In the genomic region with DNA sequence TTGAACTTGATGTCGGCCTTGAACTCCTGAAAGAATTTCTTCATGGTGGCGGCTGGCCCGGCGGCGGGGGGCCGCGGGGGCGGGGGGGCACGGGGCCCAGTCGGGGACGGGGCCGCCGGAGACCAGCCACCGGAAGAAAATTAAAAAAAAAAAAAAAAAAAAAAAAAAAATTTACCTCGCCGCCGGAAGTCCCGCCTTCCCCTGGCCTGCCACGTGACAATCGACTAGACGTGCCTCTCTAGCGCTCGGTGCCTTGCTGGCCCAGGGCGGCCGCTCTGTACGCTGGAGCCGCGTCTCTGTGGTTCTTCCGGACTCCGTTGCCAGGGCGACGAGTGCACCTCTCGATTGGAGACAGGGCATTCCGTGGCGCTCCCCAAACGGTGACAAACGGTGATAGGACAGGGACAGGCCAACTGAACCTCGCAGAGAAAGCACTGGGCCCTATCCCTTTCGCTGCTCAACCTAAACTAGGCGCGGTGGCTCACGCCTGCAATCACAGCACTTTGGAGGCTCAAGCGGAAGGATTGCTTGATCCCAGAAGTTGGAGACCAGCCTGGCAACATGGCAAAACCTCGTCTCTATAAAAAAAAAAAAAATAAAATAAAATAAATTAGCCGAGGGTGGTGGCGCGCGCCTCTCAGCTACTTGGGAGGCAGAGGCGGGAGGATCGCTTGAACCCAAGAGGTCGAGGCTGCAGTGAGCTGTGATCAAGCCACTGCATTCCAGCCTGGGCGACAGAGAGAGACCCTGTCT, we compare ENCODE assay signal across 1 cellular context.
A peak's percentile ranks its signal among the peaks of the same experiment; 100 is the strongest.
TF ChIP-seq lines count a peak whose summit lies in the region.

A gene with protein sequence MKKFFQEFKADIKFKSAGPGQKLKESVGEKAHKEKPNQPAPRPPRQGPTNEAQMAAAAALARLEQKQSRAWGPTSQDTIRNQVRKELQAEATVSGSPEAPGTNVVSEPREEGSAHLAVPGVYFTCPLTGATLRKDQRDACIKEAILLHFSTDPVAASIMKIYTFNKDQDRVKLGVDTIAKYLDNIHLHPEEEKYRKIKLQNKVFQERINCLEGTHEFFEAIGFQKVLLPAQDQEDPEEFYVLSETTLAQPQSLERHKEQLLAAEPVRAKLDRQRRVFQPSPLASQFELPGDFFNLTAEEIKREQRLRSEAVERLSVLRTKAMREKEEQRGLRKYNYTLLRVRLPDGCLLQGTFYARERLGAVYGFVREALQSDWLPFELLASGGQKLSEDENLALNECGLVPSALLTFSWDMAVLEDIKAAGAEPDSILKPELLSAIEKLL (minus strand): TSS at position 141 of the 753 bp plus-strand sequence. CDS start 97 bp downstream, at position 44.

TF ChIP-seq in K562, 482 proteins besides CTCF, POLR2A, EP300 and RAD21 (continued from another document and continues in another):
- TF ChIP-seq, protein P1, sequence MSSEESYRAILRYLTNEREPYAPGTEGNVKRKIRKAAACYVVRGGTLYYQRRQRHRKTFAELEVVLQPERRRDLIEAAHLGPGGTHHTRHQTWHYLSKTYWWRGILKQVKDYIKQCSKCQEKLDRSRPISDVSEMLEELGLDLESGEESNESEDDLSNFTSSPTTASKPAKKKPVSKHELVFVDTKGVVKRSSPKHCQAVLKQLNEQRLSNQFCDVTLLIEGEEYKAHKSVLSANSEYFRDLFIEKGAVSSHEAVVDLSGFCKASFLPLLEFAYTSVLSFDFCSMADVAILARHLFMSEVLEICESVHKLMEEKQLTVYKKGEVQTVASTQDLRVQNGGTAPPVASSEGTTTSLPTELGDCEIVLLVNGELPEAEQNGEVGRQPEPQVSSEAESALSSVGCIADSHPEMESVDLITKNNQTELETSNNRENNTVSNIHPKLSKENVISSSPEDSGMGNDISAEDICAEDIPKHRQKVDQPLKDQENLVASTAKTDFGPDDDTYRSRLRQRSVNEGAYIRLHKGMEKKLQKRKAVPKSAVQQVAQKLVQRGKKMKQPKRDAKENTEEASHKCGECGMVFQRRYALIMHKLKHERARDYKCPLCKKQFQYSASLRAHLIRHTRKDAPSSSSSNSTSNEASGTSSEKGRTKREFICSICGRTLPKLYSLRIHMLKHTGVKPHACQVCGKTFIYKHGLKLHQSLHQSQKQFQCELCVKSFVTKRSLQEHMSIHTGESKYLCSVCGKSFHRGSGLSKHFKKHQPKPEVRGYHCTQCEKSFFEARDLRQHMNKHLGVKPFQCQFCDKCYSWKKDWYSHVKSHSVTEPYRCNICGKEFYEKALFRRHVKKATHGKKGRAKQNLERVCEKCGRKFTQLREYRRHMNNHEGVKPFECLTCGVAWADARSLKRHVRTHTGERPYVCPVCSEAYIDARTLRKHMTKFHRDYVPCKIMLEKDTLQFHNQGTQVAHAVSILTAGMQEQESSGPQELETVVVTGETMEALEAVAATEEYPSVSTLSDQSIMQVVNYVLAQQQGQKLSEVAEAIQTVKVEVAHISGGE (CRISPR knock-in tag; IDR thresholded peaks at IDR 0.05), result peak in 1 of 3 experiments; percentile 85; a peak in 2 of 6 replicates
- TF ChIP-seq RAD51 (IDR thresholded peaks at IDR 0.05; ENCODE audit: borderline replicate concordance, low read depth), result peak; percentile 90
- TF ChIP-seq CC2D1A (IDR thresholded peaks at IDR 0.05), result no peak
- TF ChIP-seq RBFOX2 (IDR thresholded peaks at IDR 0.05; ENCODE audit: low read depth, low read length), result peak; percentile 48; the same call in 1 of the 2 replicates
- peak in 1 of 2 experiments; percentile 86; a peak in 2 of 4 replicates for TF ChIP-seq CSDE1 (IDR thresholded peaks at IDR 0.05)
- TF ChIP-seq MXI1 (IDR thresholded peaks at IDR 0.05; ENCODE audit: low read depth, low read length), result peak; percentile 92
- peak; percentile 68 for TF ChIP-seq CBFA2T2 (conservative IDR thresholded peaks at IDR 0.05)
- TF ChIP-seq ZNF324 (CRISPR knock-in tag; IDR thresholded peaks at IDR 0.05), result no peak
- TF ChIP-seq ATF1 (CRISPR knock-in tag; IDR thresholded peaks at IDR 0.05), result no peak
- TF ChIP-seq ATF1 (tag; IDR thresholded peaks at IDR 0.05), result peak; percentile 64
- peak; percentile 37; the same call in 1 of the 2 replicates for TF ChIP-seq CREB1 (IDR thresholded peaks at IDR 0.05)
- peak; percentile 72 for TF ChIP-seq CREB1 (CRISPR knock-in tag; IDR thresholded peaks at IDR 0.05)
- TF ChIP-seq SREBF2 (CRISPR knock-in tag; IDR thresholded peaks at IDR 0.05), result no peak
- TF ChIP-seq NR2C1 (IDR thresholded peaks at IDR 0.05), result peak; percentile 79
- TF ChIP-seq NR2C1 (tag; IDR thresholded peaks at IDR 0.05), result peak; percentile 71
- TF ChIP-seq GATA2 (CRISPR knock-in tag; IDR thresholded peaks at IDR 0.05), result no peak
- peak in 1 of 2 experiments; percentile 9; a peak in 1 of 4 replicates for TF ChIP-seq SIX5 (IDR thresholded peaks at IDR 0.05; ENCODE audit: borderline replicate concordance in 1 of 2, insufficient read depth in 1 of 2, low read depth in 1 of 2, low read length in 2 of 2)
- peak in 1 of 3 experiments; percentile 55 for TF ChIP-seq YY1 (IDR thresholded peaks at IDR 0.05; ENCODE audit: borderline replicate concordance in 1 of 3, control insufficient read depth in 1 of 3, extremely low read depth in 1 of 3, insufficient read depth in 3 of 3, insufficient read length in 1 of 3, insufficient replicate concordance in 2 of 3, low read depth in 1 of 3, low read length in 2 of 3)
- 0 out of 4 replicates have a peak, but pooled peaks of 1 of the 2 experiments have one; percentile 25 for TF ChIP-seq NRF1 (conservative IDR thresholded peaks at IDR 0.05 in 1 of 2, IDR thresholded peaks at IDR 0.05 in 1 of 2)
- no peak for TF ChIP-seq ZNF253 (CRISPR knock-in tag; conservative IDR thresholded peaks at IDR 0.05)
- no peak for TF ChIP-seq SETDB1 (IDR thresholded peaks at IDR 0.05; ENCODE audit: low read length)
- peak; percentile 41; the same call in 1 of the 2 replicates for TF ChIP-seq FOSL1 (tag; conservative IDR thresholded peaks at IDR 0.05)
- TF ChIP-seq JUN (IDR thresholded peaks at IDR 0.05; ENCODE audit: borderline replicate concordance, low read depth, low read length), result peak; percentile 66; the same call in 1 of the 2 replicates
- no peak for TF ChIP-seq JUN (CRISPR knock-in tag; IDR thresholded peaks at IDR 0.05; ENCODE audit: borderline replicate concordance)
- TF ChIP-seq, protein P2, sequence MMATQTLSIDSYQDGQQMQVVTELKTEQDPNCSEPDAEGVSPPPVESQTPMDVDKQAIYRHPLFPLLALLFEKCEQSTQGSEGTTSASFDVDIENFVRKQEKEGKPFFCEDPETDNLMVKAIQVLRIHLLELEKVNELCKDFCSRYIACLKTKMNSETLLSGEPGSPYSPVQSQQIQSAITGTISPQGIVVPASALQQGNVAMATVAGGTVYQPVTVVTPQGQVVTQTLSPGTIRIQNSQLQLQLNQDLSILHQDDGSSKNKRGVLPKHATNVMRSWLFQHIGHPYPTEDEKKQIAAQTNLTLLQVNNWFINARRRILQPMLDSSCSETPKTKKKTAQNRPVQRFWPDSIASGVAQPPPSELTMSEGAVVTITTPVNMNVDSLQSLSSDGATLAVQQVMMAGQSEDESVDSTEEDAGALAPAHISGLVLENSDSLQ (IDR thresholded peaks at IDR 0.05), result peak; percentile 59
- TF ChIP-seq, protein P3, sequence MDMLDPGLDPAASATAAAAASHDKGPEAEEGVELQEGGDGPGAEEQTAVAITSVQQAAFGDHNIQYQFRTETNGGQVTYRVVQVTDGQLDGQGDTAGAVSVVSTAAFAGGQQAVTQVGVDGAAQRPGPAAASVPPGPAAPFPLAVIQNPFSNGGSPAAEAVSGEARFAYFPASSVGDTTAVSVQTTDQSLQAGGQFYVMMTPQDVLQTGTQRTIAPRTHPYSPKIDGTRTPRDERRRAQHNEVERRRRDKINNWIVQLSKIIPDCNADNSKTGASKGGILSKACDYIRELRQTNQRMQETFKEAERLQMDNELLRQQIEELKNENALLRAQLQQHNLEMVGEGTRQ (CRISPR knock-in tag; IDR thresholded peaks at IDR 0.05), result peak; percentile 93
- TF ChIP-seq HMG20A (CRISPR knock-in tag; conservative IDR thresholded peaks at IDR 0.05), result no peak
- TF ChIP-seq ZFP30 (CRISPR knock-in tag; IDR thresholded peaks at IDR 0.05; ENCODE audit: borderline replicate concordance), result no peak
- peak; percentile 30 for TF ChIP-seq KDM5B (IDR thresholded peaks at IDR 0.05; ENCODE audit: insufficient replicate concordance, low read depth, low read length)
- no peak for TF ChIP-seq TAL1 (IDR thresholded peaks at IDR 0.05)
- TF ChIP-seq, protein P4, sequence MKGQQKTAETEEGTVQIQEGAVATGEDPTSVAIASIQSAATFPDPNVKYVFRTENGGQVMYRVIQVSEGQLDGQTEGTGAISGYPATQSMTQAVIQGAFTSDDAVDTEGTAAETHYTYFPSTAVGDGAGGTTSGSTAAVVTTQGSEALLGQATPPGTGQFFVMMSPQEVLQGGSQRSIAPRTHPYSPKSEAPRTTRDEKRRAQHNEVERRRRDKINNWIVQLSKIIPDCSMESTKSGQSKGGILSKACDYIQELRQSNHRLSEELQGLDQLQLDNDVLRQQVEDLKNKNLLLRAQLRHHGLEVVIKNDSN (CRISPR knock-in tag; IDR thresholded peaks at IDR 0.05), result peak; percentile 93
- TF ChIP-seq SRF (CRISPR knock-in tag; IDR thresholded peaks at IDR 0.05), result 0 out of 4 replicates have a peak, but pooled peaks of 1 of the 2 experiments have one; percentile 25
- TF ChIP-seq, protein P5, sequence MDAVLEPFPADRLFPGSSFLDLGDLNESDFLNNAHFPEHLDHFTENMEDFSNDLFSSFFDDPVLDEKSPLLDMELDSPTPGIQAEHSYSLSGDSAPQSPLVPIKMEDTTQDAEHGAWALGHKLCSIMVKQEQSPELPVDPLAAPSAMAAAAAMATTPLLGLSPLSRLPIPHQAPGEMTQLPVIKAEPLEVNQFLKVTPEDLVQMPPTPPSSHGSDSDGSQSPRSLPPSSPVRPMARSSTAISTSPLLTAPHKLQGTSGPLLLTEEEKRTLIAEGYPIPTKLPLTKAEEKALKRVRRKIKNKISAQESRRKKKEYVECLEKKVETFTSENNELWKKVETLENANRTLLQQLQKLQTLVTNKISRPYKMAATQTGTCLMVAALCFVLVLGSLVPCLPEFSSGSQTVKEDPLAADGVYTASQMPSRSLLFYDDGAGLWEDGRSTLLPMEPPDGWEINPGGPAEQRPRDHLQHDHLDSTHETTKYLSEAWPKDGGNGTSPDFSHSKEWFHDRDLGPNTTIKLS (IDR thresholded peaks at IDR 0.05; ENCODE audit: borderline replicate concordance, low read depth), result peak; percentile 92
- peak; percentile 98 for TF ChIP-seq RFX1 (IDR thresholded peaks at IDR 0.05)
- TF ChIP-seq ZNF354B (CRISPR knock-in tag; IDR thresholded peaks at IDR 0.05), result no peak
- TF ChIP-seq, protein P6, sequence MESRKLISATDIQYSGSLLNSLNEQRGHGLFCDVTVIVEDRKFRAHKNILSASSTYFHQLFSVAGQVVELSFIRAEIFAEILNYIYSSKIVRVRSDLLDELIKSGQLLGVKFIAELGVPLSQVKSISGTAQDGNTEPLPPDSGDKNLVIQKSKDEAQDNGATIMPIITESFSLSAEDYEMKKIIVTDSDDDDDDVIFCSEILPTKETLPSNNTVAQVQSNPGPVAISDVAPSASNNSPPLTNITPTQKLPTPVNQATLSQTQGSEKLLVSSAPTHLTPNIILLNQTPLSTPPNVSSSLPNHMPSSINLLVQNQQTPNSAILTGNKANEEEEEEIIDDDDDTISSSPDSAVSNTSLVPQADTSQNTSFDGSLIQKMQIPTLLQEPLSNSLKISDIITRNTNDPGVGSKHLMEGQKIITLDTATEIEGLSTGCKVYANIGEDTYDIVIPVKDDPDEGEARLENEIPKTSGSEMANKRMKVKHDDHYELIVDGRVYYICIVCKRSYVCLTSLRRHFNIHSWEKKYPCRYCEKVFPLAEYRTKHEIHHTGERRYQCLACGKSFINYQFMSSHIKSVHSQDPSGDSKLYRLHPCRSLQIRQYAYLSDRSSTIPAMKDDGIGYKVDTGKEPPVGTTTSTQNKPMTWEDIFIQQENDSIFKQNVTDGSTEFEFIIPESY (CRISPR knock-in tag; IDR thresholded peaks at IDR 0.05), result peak; percentile 60
- TF ChIP-seq, protein P7, sequence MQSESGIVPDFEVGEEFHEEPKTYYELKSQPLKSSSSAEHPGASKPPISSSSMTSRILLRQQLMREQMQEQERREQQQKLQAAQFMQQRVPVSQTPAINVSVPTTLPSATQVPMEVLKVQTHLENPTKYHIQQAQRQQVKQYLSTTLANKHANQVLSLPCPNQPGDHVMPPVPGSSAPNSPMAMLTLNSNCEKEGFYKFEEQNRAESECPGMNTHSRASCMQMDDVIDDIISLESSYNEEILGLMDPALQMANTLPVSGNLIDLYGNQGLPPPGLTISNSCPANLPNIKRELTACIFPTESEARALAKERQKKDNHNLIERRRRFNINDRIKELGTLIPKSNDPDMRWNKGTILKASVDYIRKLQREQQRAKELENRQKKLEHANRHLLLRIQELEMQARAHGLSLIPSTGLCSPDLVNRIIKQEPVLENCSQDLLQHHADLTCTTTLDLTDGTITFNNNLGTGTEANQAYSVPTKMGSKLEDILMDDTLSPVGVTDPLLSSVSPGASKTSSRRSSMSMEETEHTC (IDR thresholded peaks at IDR 0.05), result peak; percentile 85; the same call in 1 of the 2 replicates
- TF ChIP-seq CHD2 (IDR thresholded peaks at IDR 0.05; ENCODE audit: low read depth, low read length), result no peak
- TF ChIP-seq, protein P8, sequence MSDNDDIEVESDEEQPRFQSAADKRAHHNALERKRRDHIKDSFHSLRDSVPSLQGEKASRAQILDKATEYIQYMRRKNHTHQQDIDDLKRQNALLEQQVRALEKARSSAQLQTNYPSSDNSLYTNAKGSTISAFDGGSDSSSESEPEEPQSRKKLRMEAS (CRISPR knock-in tag; IDR thresholded peaks at IDR 0.05), result peak; percentile 85
- peak; percentile 81 for TF ChIP-seq HMGN3 (IDR thresholded peaks at IDR 0.05; ENCODE audit: borderline replicate concordance, extremely low read depth, insufficient read length, low read depth, low read length)
- no peak for TF ChIP-seq RHOXF2B (CRISPR knock-in tag; conservative IDR thresholded peaks at IDR 0.05)
- peak; percentile 74 for TF ChIP-seq SP1 (CRISPR knock-in tag; IDR thresholded peaks at IDR 0.05)
- TF ChIP-seq U2AF2 (optimal IDR thresholded peaks at IDR 0.05; ENCODE audit: low read depth, low read length), result no peak
- TF ChIP-seq, protein P9, sequence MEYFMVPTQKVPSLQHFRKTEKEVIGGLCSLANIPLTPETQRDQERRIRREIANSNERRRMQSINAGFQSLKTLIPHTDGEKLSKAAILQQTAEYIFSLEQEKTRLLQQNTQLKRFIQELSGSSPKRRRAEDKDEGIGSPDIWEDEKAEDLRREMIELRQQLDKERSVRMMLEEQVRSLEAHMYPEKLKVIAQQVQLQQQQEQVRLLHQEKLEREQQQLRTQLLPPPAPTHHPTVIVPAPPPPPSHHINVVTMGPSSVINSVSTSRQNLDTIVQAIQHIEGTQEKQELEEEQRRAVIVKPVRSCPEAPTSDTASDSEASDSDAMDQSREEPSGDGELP (CRISPR knock-in tag; IDR thresholded peaks at IDR 0.05; ENCODE audit: borderline replicate concordance), result peak; percentile 78; the same call in 1 of the 2 replicates
- TF ChIP-seq NR2C2 (CRISPR knock-in tag; IDR thresholded peaks at IDR 0.05), result peak; percentile 16; the same call in 1 of the 2 replicates
- peak; percentile 94 for TF ChIP-seq NR2C2 (tag; IDR thresholded peaks at IDR 0.05)
